1 cellular context compared by ENCODE assay signal in genomic region chr17:7173687-7174602, GRCh38.
TF ChIP-seq lines count a peak whose summit lies in the region.

No MANE protein-coding gene starts in this region.

TF ChIP-seq in SK-N-SH treated with all-trans-retinoic acid at 6 μM for 48 hours, 23 proteins besides CTCF, POLR2A, EP300 and RAD21 (continued from another document):
- TF ChIP-seq TSHZ2 (CRISPR knock-in tag; IDR thresholded peaks at IDR 0.05) (no peak), ZFP3 (CRISPR knock-in tag; IDR thresholded peaks at IDR 0.05) (no peak), CSRNP3 (CRISPR knock-in tag; IDR thresholded peaks at IDR 0.05) (no peak)
